ENCODE assay signal across 40 cellular contexts in genomic region chr19:35590875-35591274, GRCh38. TPM values are rescaled to one million over a fixed set of nuclear protein-coding genes. Genes with fewer than 3 reads are reported as not detected.
"Had no signal": no experiment of that assay in that cellular context is flagged by ENCODE, and none has a peak within 500 bp of the region (broad histone marks: within the 10 kb centered on the region; RNA-seq: fewer than 3 reads in every experiment).

No MANE protein-coding gene starts in this region.

- H3K4me3 ChIP-seq: MG63 had no signal

- H3K36me3 ChIP-seq: MG63 had no signal

- DNase-seq: MG63, MM.1S, MV-4-11, NCI-H1048, NCI-H1092, NCI-H1092 treated with DMSO at 0.1 percent for 48 hours, NCI-H1105, NCI-H1105 treated with DMSO at 0.1 percent for 48 hours, NCI-H1417, NCI-H1417 treated with DMSO at 0.1 percent for 48 hours, NCI-H1436, NCI-H1436 treated with DMSO at 0.1 percent for 48 hours, NCI-H146, NCI-H1694, NCI-H1694 treated with DMSO at 0.1 percent for 48 hours, NCI-H187, NCI-H187 treated with DMSO at 0.1 percent for 48 hours, NCI-H1930, NCI-H2029, NCI-H2029 treated with DMSO at 0.1 percent for 48 hours, NCI-H2081, NCI-H2081 treated with DMSO at 0.1 percent for 48 hours, NCI-H2107, NCI-H2171, NCI-H2171 treated with DMSO at 0.1 percent for 48 hours, NCI-H2227 treated with DMSO at 0.1 percent for 48 hours, NCI-H226, NCI-H345, NCI-H446, NCI-H446 treated with DMSO at 0.1 percent for 48 hours, NCI-H510A, NCI-H510A treated with DMSO at 0.1 percent for 48 hours, NCI-H524, NCI-H524 treated with DMSO at 0.1 percent for 48 hours, NCI-H526, NCI-H526 treated with DMSO at 0.1 percent for 48 hours had no signal

- H3K27me3 ChIP-seq: MG63 had no signal

RNA-seq across cellular contexts. Expression of gene PMIS2, which starts 4.9 kb away (rescaled TPM):
- total RNA-seq: LHCN-M2, M059J, MCF 10A, NCI-H460 had no signal

RNA-seq across cellular contexts. Expression of gene ATP4A, which starts 27.4 kb away (rescaled TPM):
- total RNA-seq: LHCN-M2, M059J, MCF 10A, NCI-H460 had no signal
